Comparison of ENCODE assay signal across 16 cellular contexts in the genomic region with DNA sequence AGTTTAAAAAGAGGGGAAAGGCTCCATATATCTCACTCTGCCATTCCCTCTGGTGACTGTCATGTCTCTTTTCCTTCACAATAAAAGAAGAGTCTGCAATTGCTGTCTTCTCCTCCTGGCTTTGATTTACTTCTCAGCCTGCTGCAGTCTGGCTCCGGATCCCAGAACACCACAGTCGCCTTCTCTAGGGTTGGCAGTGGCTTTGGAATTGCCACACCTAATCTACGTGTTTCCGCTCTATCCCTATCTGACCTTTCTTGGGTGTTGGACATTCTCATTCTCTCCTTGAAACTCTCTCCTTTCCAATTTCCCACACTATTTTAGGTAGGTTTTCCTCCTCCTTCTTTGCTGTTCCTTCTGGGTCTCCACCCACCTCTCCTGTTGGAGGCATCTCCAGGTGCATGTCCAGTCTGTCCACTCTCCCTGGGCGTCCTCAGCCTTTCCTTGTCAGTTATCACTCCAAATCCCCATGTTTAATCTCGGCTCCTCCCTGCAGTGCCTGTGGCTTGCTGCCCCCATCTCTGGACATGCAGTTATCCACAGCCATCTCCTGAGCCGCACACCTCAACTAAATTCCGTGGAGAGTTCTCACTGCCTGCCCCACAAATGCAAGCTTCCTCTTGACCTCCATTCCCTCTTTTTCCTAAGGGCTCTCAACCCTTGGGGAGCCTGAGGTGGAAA.
DNase-seq lines count a peak whose midpoint lies in the region; TF ChIP-seq lines count a peak whose summit lies in the region.
"Had no signal": no experiment of that assay in that cellular context is flagged by ENCODE, and none has a peak within 500 bp of the region (broad histone marks: within the 10 kb centered on the region; RNA-seq: fewer than 3 reads in every experiment).

No MANE protein-coding gene starts in this region.

- no peaks in the 10 kb centered on the region for H3K36me3 ChIP-seq in PC-9 (ENCODE audit: low read depth)
- H3K36me3 ChIP-seq: MG63 had no signal

- CTCF ChIA-PET in PC-9 (lab: Charles Lee) = no interaction called here

- TF ChIP-seq CTCF in AG10803 (conservative IDR thresholded peaks at IDR 0.05; ENCODE audit: low read length) (no peak), PC-9 (conservative IDR thresholded peaks at IDR 0.05) (no peak)

- H3K9me2 ChIP-seq in PC-9 (ENCODE audit: insufficient read depth) = no peaks in the 10 kb centered on the region

- H3K27me3 ChIP-seq in PC-9 (ENCODE audit: insufficient read depth, low read depth) = no peaks in the 10 kb centered on the region
- H3K27me3 ChIP-seq: MG63 had no signal

- H2AFZ ChIP-seq in PC-9 = no peak overlapping the region

- H3K27ac ChIP-seq in PC-9 (peak overlapping the region; percentile 85), epithelial cell of prostate (peak overlapping the region; percentile 30)

- H4K20me1 ChIP-seq in PC-9 (ENCODE audit: insufficient read depth) = no peaks in the 10 kb centered on the region

- no peaks in the 10 kb centered on the region for H3K9me3 ChIP-seq in PC-9 (ENCODE audit: insufficient read depth, low read depth)
- H3K9me3 ChIP-seq: MG63 had no signal

- peaks cover 12% of the 10 kb centered on the region; the same call in 1 of the 2 replicates for H3F3A ChIP-seq in PC-9 (ENCODE audit: insufficient read depth, low read depth)

- BruUV-seq in PC-9 (replicated peaks; lab: Mats Ljungman, UMichigan) = no TSS peak

- DNase-seq in AG10803 (ENCODE audit: low read depth) = peak; percentile 3
- DNase-seq in PC-9 = no peak
- DNase-seq in epithelial cell of prostate (ENCODE audit: low read depth, low spot score) = no peak
- peak; percentile 6 for DNase-seq in mucosa of gallbladder (ENCODE audit: low spot score)
- no peak for DNase-seq in stimulated activated CD4-positive, alpha-beta T cell treated with anti-CD3 and anti-CD28 coated beads, Interleukin-1b, Interleukin-23, amount 100 ng/mL, for 48 hours
- DNase-seq in T-helper 1 cell = no peak
- DNase-seq in NCI-H1048 (lab: John Stamatoyannopoulos, UW) = no peak
- DNase-seq: CD4-positive, alpha-beta T cell; GF-D8; GOT3; KG1; MG63; NCI-H1105 treated with DMSO at 0.1 percent for 48 hours; NCI-H187 treated with DMSO at 0.1 percent for 48 hours; NCI-H446; SIG-M5 had no signal

- H3K4me3 ChIP-seq in AG10803 (ENCODE audit: low read length) (no peak overlapping the region), PC-9 (peak overlapping the region; percentile 37; the same call in 1 of the 2 replicates)
- H3K4me3 ChIP-seq: MG63 had no signal

- intact Hi-C loops in PC-9 (cut with micrococcal nuclease; ENCODE audit: unreplicated experiment) = loop anchor here (2.0 kb wide), 2 partner anchors 45 to 113 kb away; a partner anchor contains a TSS

- peak overlapping the region; percentile 71 for H3K4me2 ChIP-seq in PC-9

- no peaks in the 10 kb centered on the region for H3K79me2 ChIP-seq in PC-9 (ENCODE audit: low read depth)

- POLR2A ChIA-PET in PC-9 (lab: Charles Lee; ENCODE audit: unreplicated experiment) = interaction anchor here (0.7 kb wide), 1 partner anchor 128 kb away, joined by 4 read pairs; no protein-coding TSS in a partner anchor

- peaks cover 26% of the 10 kb centered on the region for H3K4me1 ChIP-seq in PC-9 (replicated peaks; ENCODE audit: insufficient read depth)

Comparison
In these comparisons a context has a peak if more than half of its experiments do, and no peak if none do; other contexts are left out.
1. DNase-seq: peak in AG10803 (single experiment) and mucosa of gallbladder (single experiment); none in PC-9 (0 of 2), epithelial cell of prostate (single experiment), stimulated activated CD4-positive, alpha-beta T cell treated with anti-CD3 and anti-CD28 coated beads, Interleukin-1b, Interleukin-23, amount 100 ng/mL, for 48 hours (single experiment), T-helper 1 cell (0 of 5) and NCI-H1048 (single experiment).